Comparison of ENCODE assay signal across 1 cellular context in the genomic region with DNA sequence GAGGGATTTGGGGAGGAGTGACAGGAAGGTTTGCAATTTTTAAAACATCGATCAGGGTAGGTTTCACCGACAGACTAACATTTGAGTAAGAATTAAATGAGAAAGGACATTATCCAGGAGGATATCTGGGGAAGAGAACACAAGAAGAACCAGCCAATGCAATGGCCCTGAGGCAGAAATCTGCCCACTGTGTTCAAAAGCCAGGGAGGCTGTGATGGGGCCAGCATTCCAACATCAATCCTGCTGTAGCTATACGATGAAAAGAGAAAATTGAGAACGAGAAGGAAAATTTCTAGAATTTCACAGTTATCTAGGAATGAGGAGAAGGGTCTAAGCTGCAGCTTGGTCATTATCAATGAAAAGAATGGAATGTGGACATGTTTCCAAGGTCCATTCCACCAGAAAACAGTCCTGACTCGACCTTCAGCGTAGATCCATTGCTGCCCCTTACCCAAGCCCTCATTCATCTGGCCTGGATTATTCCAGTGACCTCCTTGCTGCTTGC.
TF ChIP-seq lines count a peak whose summit lies in the region.

No MANE protein-coding gene starts in this region.

TF ChIP-seq in HepG2, 621 proteins besides CTCF, POLR2A, EP300 and RAD21 (continued from another document):
- TF ChIP-seq, protein P1, sequence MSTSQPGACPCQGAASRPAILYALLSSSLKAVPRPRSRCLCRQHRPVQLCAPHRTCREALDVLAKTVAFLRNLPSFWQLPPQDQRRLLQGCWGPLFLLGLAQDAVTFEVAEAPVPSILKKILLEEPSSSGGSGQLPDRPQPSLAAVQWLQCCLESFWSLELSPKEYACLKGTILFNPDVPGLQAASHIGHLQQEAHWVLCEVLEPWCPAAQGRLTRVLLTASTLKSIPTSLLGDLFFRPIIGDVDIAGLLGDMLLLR (CRISPR knock-in tag; IDR thresholded peaks at IDR 0.05) = no peak
- TF ChIP-seq MAF1 (CRISPR knock-in tag; IDR thresholded peaks at IDR 0.05; ENCODE audit: borderline replicate concordance) (no peak), FOXA1 (IDR thresholded peaks at IDR 0.05) (no peak), FOXA1 (CRISPR knock-in tag; IDR thresholded peaks at IDR 0.05) (no peak), THAP11 (CRISPR knock-in tag; IDR thresholded peaks at IDR 0.05) (no peak), ZNF160 (CRISPR knock-in tag; IDR thresholded peaks at IDR 0.05) (no peak), GZF1 (CRISPR knock-in tag; IDR thresholded peaks at IDR 0.05) (no peak), LCORL (IDR thresholded peaks at IDR 0.05) (no peak), LCORL (CRISPR knock-in tag; IDR thresholded peaks at IDR 0.05) (no peak), SP4 (CRISPR knock-in tag; IDR thresholded peaks at IDR 0.05) (no peak), HOXA9 (CRISPR knock-in tag; IDR thresholded peaks at IDR 0.05; ENCODE audit: borderline replicate concordance) (no peak), RXRA (CRISPR knock-in tag; IDR thresholded peaks at IDR 0.05) (no peak), ZSCAN22 (CRISPR knock-in tag; IDR thresholded peaks at IDR 0.05) (no peak)
- TF ChIP-seq, protein P2, sequence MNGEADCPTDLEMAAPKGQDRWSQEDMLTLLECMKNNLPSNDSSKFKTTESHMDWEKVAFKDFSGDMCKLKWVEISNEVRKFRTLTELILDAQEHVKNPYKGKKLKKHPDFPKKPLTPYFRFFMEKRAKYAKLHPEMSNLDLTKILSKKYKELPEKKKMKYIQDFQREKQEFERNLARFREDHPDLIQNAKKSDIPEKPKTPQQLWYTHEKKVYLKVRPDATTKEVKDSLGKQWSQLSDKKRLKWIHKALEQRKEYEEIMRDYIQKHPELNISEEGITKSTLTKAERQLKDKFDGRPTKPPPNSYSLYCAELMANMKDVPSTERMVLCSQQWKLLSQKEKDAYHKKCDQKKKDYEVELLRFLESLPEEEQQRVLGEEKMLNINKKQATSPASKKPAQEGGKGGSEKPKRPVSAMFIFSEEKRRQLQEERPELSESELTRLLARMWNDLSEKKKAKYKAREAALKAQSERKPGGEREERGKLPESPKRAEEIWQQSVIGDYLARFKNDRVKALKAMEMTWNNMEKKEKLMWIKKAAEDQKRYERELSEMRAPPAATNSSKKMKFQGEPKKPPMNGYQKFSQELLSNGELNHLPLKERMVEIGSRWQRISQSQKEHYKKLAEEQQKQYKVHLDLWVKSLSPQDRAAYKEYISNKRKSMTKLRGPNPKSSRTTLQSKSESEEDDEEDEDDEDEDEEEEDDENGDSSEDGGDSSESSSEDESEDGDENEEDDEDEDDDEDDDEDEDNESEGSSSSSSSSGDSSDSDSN (CRISPR knock-in tag; IDR thresholded peaks at IDR 0.05) = no peak
